In genomic region chr16:4556580-4556979, GRCh38 we compare ENCODE assay signal across 30 cellular contexts. TPM values are rescaled to one million over a fixed set of nuclear protein-coding genes. Genes with fewer than 3 reads are reported as not detected.
"Had no signal": no experiment of that assay in that cellular context is flagged by ENCODE, and none has a peak within 500 bp of the region (broad histone marks: within the 10 kb centered on the region; RNA-seq: fewer than 3 reads in every experiment).

No MANE protein-coding gene starts in this region.

- H3K9me3 Mint-ChIP-seq: activated naive CD8-positive, alpha-beta T cell treated with anti-CD3 and anti-CD28 coated beads for 36 hours; nephron; stimulated activated naive B cell treated with anti-CD40 and anti-IgM and Interleukin-4, amounts not matched to agents 10 μg/mL and 1 μg/mL and 100 μg/mL, for 72 hours had no signal

- H3K27ac ChIP-seq: adrenal gland, body of pancreas, epithelial cell of prostate, hepatocyte, neutrophil, pancreas, psoas muscle, suprapubic skin, tibial nerve, WERI-Rb-1 had no signal

- H3K4me2 ChIP-seq: hepatocyte, smooth muscle cell had no signal

- H3K4me3 ChIP-seq: adrenal gland, body of pancreas, hepatocyte, pancreas, psoas muscle, smooth muscle cell, suprapubic skin, tibial nerve had no signal

- ATAC-seq: activated CD4-positive, CD25-positive, alpha-beta regulatory T cell treated with anti-CD3 and anti-CD28 coated beads, Interleukin-2, amount 50 U/mL, for 24 hours; body of pancreas; left ventricle myocardium superior; pancreas; psoas muscle; stimulated activated naive B cell treated with anti-CD40 and anti-IgM and Interleukin-4, amounts not matched to agents 10 μg/mL and 1 μg/mL and 100 μg/mL, for 72 hours had no signal

- H3K4me1 ChIP-seq: adrenal gland, body of pancreas, pancreas, psoas muscle, suprapubic skin had no signal

- H3K9me3 ChIP-seq: adrenal gland, body of pancreas, neutrophil, pancreas, psoas muscle, suprapubic skin, tibial nerve had no signal

- H3K27me3 Mint-ChIP-seq: activated naive CD8-positive, alpha-beta T cell treated with anti-CD3 and anti-CD28 coated beads for 36 hours had no signal

- H3K27me3 ChIP-seq: adrenal gland, body of pancreas, hepatocyte, neutrophil, pancreas, suprapubic skin, tibial nerve had no signal

- DNase-seq: activated CD4-positive, alpha-beta T cell treated with anti-CD3 and anti-CD28 coated beads for 48 hours; activated CD4-positive, alpha-beta T cell treated with anti-CD3 and anti-CD28 coated beads, Interleukin-2, amount 50 U/mL, for 48 hours; activated CD8-positive, alpha-beta memory T cell treated with anti-CD3 and anti-CD28 coated beads for 24 hours; activated effector memory CD4-positive, alpha-beta T cell treated with Interleukin-2 at 50 U/mL for 16 hours; activated naive CD4-positive, alpha-beta T cell treated with Interleukin-2 at 50 U/mL for 16 hours; activated naive CD8-positive, alpha-beta T cell treated with anti-CD3 and anti-CD28 coated beads for 36 hours; aorta; body of pancreas; dermis blood vessel endothelial cell; effector CD4-positive, alpha-beta T cell; glutamatergic neuron; left ventricle myocardium superior; mammary epithelial cell; psoas muscle; stimulated activated CD4-positive, alpha-beta T cell treated with anti-CD3 and anti-CD28 coated beads, Interleukin-1b, Interleukin-23, amount 100 ng/mL, for 48 hours; stimulated activated CD4-positive, alpha-beta T cell treated with anti-CD3 and anti-CD28 coated beads, Interleukin-4, amount 100 ng/mL, for 4 hours; stimulated activated CD8-positive, alpha-beta memory T cell treated with anti-CD3 and anti-CD28 coated beads, Interleukin-4, amount 100 ng/mL, for 48 hours; stimulated activated naive B cell treated with anti-CD40 and anti-IgM and Interleukin-4, amounts not matched to agents 10 μg/mL and 1 μg/mL and 100 μg/mL, for 72 hours; T1000; WERI-Rb-1 had no signal

- H3K79me2 ChIP-seq: hepatocyte had no signal

- H3K36me3 ChIP-seq: adrenal gland, neutrophil, pancreas, suprapubic skin, tibial nerve, WERI-Rb-1 had no signal

- H3K27ac Mint-ChIP-seq: activated naive CD8-positive, alpha-beta T cell treated with anti-CD3 and anti-CD28 coated beads for 36 hours; nephron had no signal

- H2AFZ ChIP-seq: hepatocyte had no signal

- H3K4me1 Mint-ChIP-seq: activated naive CD8-positive, alpha-beta T cell treated with anti-CD3 and anti-CD28 coated beads for 36 hours; stimulated activated naive B cell treated with anti-CD40 and anti-IgM and Interleukin-4, amounts not matched to agents 10 μg/mL and 1 μg/mL and 100 μg/mL, for 72 hours had no signal

- H3K4me3 Mint-ChIP-seq: activated naive CD8-positive, alpha-beta T cell treated with anti-CD3 and anti-CD28 coated beads for 36 hours; nephron; stimulated activated naive B cell treated with anti-CD40 and anti-IgM and Interleukin-4, amounts not matched to agents 10 μg/mL and 1 μg/mL and 100 μg/mL, for 72 hours had no signal

- H3K36me3 Mint-ChIP-seq: activated naive CD8-positive, alpha-beta T cell treated with anti-CD3 and anti-CD28 coated beads for 36 hours; stimulated activated naive B cell treated with anti-CD40 and anti-IgM and Interleukin-4, amounts not matched to agents 10 μg/mL and 1 μg/mL and 100 μg/mL, for 72 hours had no signal

RNA-seq across cellular contexts. Expression of gene C16orf96, which starts 0.4 kb away (rescaled TPM):
- total RNA-seq: dermis blood vessel endothelial cell had no signal
- polyA plus RNA-seq: aorta, hepatocyte, mammary epithelial cell, smooth muscle cell had no signal
